7 cellular contexts compared by ENCODE assay signal in the genomic region with DNA sequence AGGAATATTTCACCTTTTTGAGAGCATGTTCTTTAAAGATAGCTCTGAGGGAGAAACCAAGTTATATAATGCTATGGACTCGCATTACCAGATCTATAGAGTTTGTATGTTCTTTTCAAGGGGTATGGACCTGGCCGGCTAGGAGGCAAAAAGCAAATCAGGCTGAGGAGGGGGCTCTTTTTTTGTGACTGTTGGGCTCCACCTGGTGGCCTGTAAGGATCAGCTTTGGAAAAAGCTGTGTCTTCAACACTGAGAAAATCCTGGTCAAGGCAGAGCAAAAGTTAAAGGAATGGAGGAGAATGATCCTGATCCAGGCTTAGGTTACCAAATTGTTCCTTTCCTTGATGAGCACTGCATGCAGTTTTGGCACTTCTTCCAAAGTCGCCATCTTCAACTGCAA.
DNase-seq lines count a peak whose midpoint lies in the region; ATAC-seq and TF ChIP-seq lines count a peak whose summit lies in the region.

No MANE protein-coding gene starts in this region.

- H2AFZ ChIP-seq in Karpas-422 (ENCODE audit: low read length), result no peak overlapping the region

- H3K27me3 ChIP-seq in Karpas-422 (ENCODE audit: low read length) (no peaks in the 10 kb centered on the region), foreskin keratinocyte (no peaks in the 10 kb centered on the region)

- no peaks in the 10 kb centered on the region for H3K27me3 Mint-ChIP-seq in WTC11 (ENCODE audit: low read depth)

- peaks cover 4% of the 10 kb centered on the region; the same call in 1 of the 2 replicates for H4K20me1 ChIP-seq in Karpas-422 (ENCODE audit: insufficient read depth, low read depth, low read length)

- no peaks in the 10 kb centered on the region for H3K79me2 ChIP-seq in Karpas-422 (ENCODE audit: low read length)

- H3K27ac ChIP-seq in Karpas-422 (ENCODE audit: low read length), result no peak overlapping the region
- no peak overlapping the region for H3K27ac ChIP-seq in foreskin keratinocyte
- no peak overlapping the region for H3K27ac ChIP-seq in coronary artery

- H3K4me1 ChIP-seq in Karpas-422 (ENCODE audit: low read length), result peaks cover 8% of the 10 kb centered on the region
- H3K4me1 ChIP-seq in foreskin keratinocyte, result no peaks in the 10 kb centered on the region

- no peaks in the 10 kb centered on the region for H3K36me3 Mint-ChIP-seq in WTC11

- ATAC-seq in WTC11 (peak; percentile 93), foreskin keratinocyte (no peak), HG03521 (IDR thresholded peaks at IDR 0.05; ENCODE audit: unreplicated experiment) (no peak)

- peak; percentile 62 for TF ChIP-seq CTCF in WTC11 (IDR thresholded peaks at IDR 0.05)
- TF ChIP-seq CTCF in foreskin keratinocyte (conservative IDR thresholded peaks at IDR 0.05), result peak; percentile 68
- TF ChIP-seq CTCF in coronary artery (IDR thresholded peaks at IDR 0.05), result no peak

- no peak overlapping the region for H3K4me2 ChIP-seq in Karpas-422 (ENCODE audit: low read depth, low read length, poor library complexity, severe bottlenecking)

- no peaks in the 10 kb centered on the region for H3K9me2 ChIP-seq in Karpas-422 (replicated peaks; ENCODE audit: insufficient read depth, low read length)

- H3K9me3 Mint-ChIP-seq in WTC11, result no peaks in the 10 kb centered on the region

- H3K27ac Mint-ChIP-seq in WTC11, result no peak overlapping the region

- no peak overlapping the region for H3K9ac ChIP-seq in Karpas-422 (ENCODE audit: low read length)

- POLR2A ChIA-PET in WTC11 (lab: Charles Lee), result no interaction called here

- H3K4me3 Mint-ChIP-seq in WTC11, result no peak overlapping the region

- H3K4me1 Mint-ChIP-seq in WTC11, result no peaks in the 10 kb centered on the region

- DNase-seq in GF-D8 (lab: John Stamatoyannopoulos, UW) (peak; percentile 19), Karpas-422 (peak; percentile 68), WTC11 (ENCODE audit: low spot score) (peak; percentile 44), foreskin keratinocyte (no peak), renal cortical epithelial cell (ENCODE audit: low read depth) (peak; percentile 26), coronary artery (ENCODE audit: low spot score) (no peak)

- H3K9me3 ChIP-seq in Karpas-422 (ENCODE audit: low read length), result no peaks in the 10 kb centered on the region

- H3K36me3 ChIP-seq in Karpas-422 (ENCODE audit: insufficient read depth, low read length), result no peaks in the 10 kb centered on the region

- CTCF ChIA-PET in WTC11 (lab: Charles Lee), result interaction anchor here (0.7 to 5.8 kb wide), 18 partner anchors 10 to 241 kb away, joined by 3 to 80 read pairs (median 4); a partner anchor contains a TSS

- H3K4me3 ChIP-seq in Karpas-422 (ENCODE audit: low read length) (no peak overlapping the region), coronary artery (no peak overlapping the region)

TF ChIP-seq in WTC11, 78 proteins besides CTCF, POLR2A, EP300 and RAD21:
- TF ChIP-seq MYBL2 (CRISPR knock-in tag; IDR thresholded peaks at IDR 0.05) (no peak), TCF7 (CRISPR knock-in tag; IDR thresholded peaks at IDR 0.05; ENCODE audit: low read depth) (no peak), ZNF317 (CRISPR knock-in tag; IDR thresholded peaks at IDR 0.05; ENCODE audit: borderline replicate concordance, low read depth) (no peak), GRHL2 (CRISPR knock-in tag; IDR thresholded peaks at IDR 0.05; ENCODE audit: insufficient replicate concordance, severe bottlenecking) (no peak), CREM (CRISPR knock-in tag; IDR thresholded peaks at IDR 0.05) (no peak), TEAD1 (CRISPR knock-in tag; IDR thresholded peaks at IDR 0.05) (no peak), ZNF138 (CRISPR knock-in tag; conservative IDR thresholded peaks at IDR 0.05) (no peak), HMGA2 (CRISPR knock-in tag; IDR thresholded peaks at IDR 0.05) (no peak), ZNF396 (CRISPR knock-in tag; IDR thresholded peaks at IDR 0.05; ENCODE audit: borderline replicate concordance) (no peak)
- TF ChIP-seq, protein P1, sequence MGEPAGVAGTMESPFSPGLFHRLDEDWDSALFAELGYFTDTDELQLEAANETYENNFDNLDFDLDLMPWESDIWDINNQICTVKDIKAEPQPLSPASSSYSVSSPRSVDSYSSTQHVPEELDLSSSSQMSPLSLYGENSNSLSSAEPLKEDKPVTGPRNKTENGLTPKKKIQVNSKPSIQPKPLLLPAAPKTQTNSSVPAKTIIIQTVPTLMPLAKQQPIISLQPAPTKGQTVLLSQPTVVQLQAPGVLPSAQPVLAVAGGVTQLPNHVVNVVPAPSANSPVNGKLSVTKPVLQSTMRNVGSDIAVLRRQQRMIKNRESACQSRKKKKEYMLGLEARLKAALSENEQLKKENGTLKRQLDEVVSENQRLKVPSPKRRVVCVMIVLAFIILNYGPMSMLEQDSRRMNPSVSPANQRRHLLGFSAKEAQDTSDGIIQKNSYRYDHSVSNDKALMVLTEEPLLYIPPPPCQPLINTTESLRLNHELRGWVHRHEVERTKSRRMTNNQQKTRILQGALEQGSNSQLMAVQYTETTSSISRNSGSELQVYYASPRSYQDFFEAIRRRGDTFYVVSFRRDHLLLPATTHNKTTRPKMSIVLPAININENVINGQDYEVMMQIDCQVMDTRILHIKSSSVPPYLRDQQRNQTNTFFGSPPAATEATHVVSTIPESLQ (CRISPR knock-in tag; IDR thresholded peaks at IDR 0.05), result no peak
- TF ChIP-seq, protein P2, sequence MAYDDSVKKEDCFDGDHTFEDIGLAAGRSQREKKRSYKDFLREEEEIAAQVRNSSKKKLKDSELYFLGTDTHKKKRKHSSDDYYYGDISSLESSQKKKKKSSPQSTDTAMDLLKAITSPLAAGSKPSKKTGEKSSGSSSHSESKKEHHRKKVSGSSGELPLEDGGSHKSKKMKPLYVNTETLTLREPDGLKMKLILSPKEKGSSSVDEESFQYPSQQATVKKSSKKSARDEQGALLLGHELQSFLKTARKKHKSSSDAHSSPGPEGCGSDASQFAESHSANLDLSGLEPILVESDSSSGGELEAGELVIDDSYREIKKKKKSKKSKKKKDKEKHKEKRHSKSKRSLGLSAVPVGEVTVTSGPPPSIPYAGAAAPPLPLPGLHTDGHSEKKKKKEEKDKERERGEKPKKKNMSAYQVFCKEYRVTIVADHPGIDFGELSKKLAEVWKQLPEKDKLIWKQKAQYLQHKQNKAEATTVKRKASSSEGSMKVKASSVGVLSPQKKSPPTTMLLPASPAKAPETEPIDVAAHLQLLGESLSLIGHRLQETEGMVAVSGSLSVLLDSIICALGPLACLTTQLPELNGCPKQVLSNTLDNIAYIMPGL (CRISPR knock-in tag; IDR thresholded peaks at IDR 0.05), result no peak
- TF ChIP-seq, protein P3, sequence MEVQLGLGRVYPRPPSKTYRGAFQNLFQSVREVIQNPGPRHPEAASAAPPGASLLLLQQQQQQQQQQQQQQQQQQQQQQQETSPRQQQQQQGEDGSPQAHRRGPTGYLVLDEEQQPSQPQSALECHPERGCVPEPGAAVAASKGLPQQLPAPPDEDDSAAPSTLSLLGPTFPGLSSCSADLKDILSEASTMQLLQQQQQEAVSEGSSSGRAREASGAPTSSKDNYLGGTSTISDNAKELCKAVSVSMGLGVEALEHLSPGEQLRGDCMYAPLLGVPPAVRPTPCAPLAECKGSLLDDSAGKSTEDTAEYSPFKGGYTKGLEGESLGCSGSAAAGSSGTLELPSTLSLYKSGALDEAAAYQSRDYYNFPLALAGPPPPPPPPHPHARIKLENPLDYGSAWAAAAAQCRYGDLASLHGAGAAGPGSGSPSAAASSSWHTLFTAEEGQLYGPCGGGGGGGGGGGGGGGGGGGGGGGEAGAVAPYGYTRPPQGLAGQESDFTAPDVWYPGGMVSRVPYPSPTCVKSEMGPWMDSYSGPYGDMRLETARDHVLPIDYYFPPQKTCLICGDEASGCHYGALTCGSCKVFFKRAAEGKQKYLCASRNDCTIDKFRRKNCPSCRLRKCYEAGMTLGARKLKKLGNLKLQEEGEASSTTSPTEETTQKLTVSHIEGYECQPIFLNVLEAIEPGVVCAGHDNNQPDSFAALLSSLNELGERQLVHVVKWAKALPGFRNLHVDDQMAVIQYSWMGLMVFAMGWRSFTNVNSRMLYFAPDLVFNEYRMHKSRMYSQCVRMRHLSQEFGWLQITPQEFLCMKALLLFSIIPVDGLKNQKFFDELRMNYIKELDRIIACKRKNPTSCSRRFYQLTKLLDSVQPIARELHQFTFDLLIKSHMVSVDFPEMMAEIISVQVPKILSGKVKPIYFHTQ (CRISPR knock-in tag; IDR thresholded peaks at IDR 0.05), result no peak
- TF ChIP-seq, protein P4, sequence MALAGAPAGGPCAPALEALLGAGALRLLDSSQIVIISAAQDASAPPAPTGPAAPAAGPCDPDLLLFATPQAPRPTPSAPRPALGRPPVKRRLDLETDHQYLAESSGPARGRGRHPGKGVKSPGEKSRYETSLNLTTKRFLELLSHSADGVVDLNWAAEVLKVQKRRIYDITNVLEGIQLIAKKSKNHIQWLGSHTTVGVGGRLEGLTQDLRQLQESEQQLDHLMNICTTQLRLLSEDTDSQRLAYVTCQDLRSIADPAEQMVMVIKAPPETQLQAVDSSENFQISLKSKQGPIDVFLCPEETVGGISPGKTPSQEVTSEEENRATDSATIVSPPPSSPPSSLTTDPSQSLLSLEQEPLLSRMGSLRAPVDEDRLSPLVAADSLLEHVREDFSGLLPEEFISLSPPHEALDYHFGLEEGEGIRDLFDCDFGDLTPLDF (CRISPR knock-in tag; IDR thresholded peaks at IDR 0.05), result no peak
- TF ChIP-seq, protein P5, sequence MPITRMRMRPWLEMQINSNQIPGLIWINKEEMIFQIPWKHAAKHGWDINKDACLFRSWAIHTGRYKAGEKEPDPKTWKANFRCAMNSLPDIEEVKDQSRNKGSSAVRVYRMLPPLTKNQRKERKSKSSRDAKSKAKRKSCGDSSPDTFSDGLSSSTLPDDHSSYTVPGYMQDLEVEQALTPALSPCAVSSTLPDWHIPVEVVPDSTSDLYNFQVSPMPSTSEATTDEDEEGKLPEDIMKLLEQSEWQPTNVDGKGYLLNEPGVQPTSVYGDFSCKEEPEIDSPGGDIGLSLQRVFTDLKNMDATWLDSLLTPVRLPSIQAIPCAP (CRISPR knock-in tag; IDR thresholded peaks at IDR 0.05), result no peak

Comparison
In these comparisons a context has a peak if more than half of its experiments do, and no peak if none do; other contexts are left out.
1. DNase-seq: peak in GF-D8 (single experiment), Karpas-422 (single experiment), WTC11 (single experiment) and renal cortical epithelial cell (single experiment); none in foreskin keratinocyte (0 of 2) and coronary artery (single experiment).